Comparison of ENCODE assay signal across 11 cellular contexts in genomic region chr18:28087173-28087563, GRCh38.
A peak's percentile ranks its signal among the peaks of the same experiment; 100 is the strongest.
DNase-seq lines count a peak whose midpoint lies in the region; ATAC-seq and TF ChIP-seq lines count a peak whose summit lies in the region.
"Had no signal": no experiment of that assay in that cellular context is flagged by ENCODE, and none has a peak within 500 bp of the region (broad histone marks: within the 10 kb centered on the region; RNA-seq: fewer than 3 reads in every experiment).

No MANE protein-coding gene starts in this region.

- DNase-seq in astrocyte of the hippocampus (ENCODE audit: low read depth, low spot score), result peak; percentile 72
- peak; percentile 13 for DNase-seq in kidney glomerular epithelial cell (lab: John Stamatoyannopoulos, UW)
- peak; percentile 67 for DNase-seq in stomach
- DNase-seq in activated CD8-positive, alpha-beta memory T cell treated with anti-CD3 and anti-CD28 coated beads, Interleukin-2, amount 50 U/mL, for 48 hours, result no peak
- DNase-seq in stimulated activated naive CD8-positive, alpha-beta T cell treated with anti-CD3 and anti-CD28 coated beads, Interleukin-15, amount 100 ng/mL, for 72 hours, result no peak
- DNase-seq in activated CD4-positive, alpha-beta T cell treated with anti-CD3 and anti-CD28 coated beads, Interleukin-2, amount 50 U/mL, for 48 hours, result no peak
- DNase-seq: activated CD4-positive, alpha-beta T cell treated with anti-CD3 and anti-CD28 coated beads, Interleukin-2, amount 10 ng/mL, durations not matched to agents 7 days and 5 days; esophagus squamous epithelium; NCI-H2107 had no signal

- peaks cover 0 to 14% of the 10 kb centered on the region in 2 donors for H3K9me3 Mint-ChIP-seq in stimulated activated naive CD8-positive, alpha-beta T cell treated with anti-CD3 and anti-CD28 coated beads, Interleukin-15, amount 100 ng/mL, for 72 hours
- H3K9me3 Mint-ChIP-seq: activated CD4-positive, alpha-beta T cell treated with anti-CD3 and anti-CD28 coated beads, Interleukin-2, amount 10 ng/mL, durations not matched to agents 7 days and 5 days had no signal

- peak overlapping the region; percentile 39 for H3K9ac ChIP-seq in HUES6 (ENCODE audit: low read length)

- H3K27ac Mint-ChIP-seq in stimulated activated naive CD8-positive, alpha-beta T cell treated with anti-CD3 and anti-CD28 coated beads, Interleukin-15, amount 100 ng/mL, for 72 hours, result peak overlapping the region in 1 of 2 donors; percentile 42
- H3K27ac Mint-ChIP-seq: activated CD4-positive, alpha-beta T cell treated with anti-CD3 and anti-CD28 coated beads, Interleukin-2, amount 10 ng/mL, durations not matched to agents 7 days and 5 days had no signal

- H3K4me1 ChIP-seq in HUES6 (ENCODE audit: control insufficient read depth, insufficient read depth, low read length) (peaks cover 60% of the 10 kb centered on the region), stomach (peaks cover 0 to 15% (median 6%) of the 10 kb centered on the region in 4 donors)
- H3K4me1 ChIP-seq: esophagus squamous epithelium had no signal

- intact Hi-C loops in stomach (cut with DNase I; ENCODE audit: low total_unique reads), result no loop called here

- no peak for TF ChIP-seq CTCF in stomach (IDR thresholded peaks at IDR 0.05)

- H3K9me3 ChIP-seq in HUES6 (ENCODE audit: control insufficient read depth, insufficient read depth, low read depth, low read length) (no peaks in the 10 kb centered on the region), stomach (no peaks in the 10 kb centered on the region)
- H3K9me3 ChIP-seq: esophagus squamous epithelium had no signal

- no peak for TF ChIP-seq POLR2A in stomach (IDR thresholded peaks at IDR 0.05)

- H3K27ac ChIP-seq in HUES6 (ENCODE audit: low read depth, low read length) (no peak overlapping the region), stomach (no peak overlapping the region)
- H3K27ac ChIP-seq: esophagus squamous epithelium had no signal

- WGBS in stomach, 5 donors, result 19 to 29% (median 21%) methylated on average over 6 of the region's 6 CpGs

- no peaks in the 10 kb centered on the region for H3K36me3 ChIP-seq in HUES6 (ENCODE audit: control insufficient read depth, insufficient read depth, low read length)
- H3K36me3 ChIP-seq in stomach, result no peaks in the 10 kb centered on the region
- H3K36me3 ChIP-seq: esophagus squamous epithelium had no signal

- H3K4me3 Mint-ChIP-seq in stimulated activated naive CD8-positive, alpha-beta T cell treated with anti-CD3 and anti-CD28 coated beads, Interleukin-15, amount 100 ng/mL, for 72 hours, result no peak overlapping the region
- H3K4me3 Mint-ChIP-seq: activated CD4-positive, alpha-beta T cell treated with anti-CD3 and anti-CD28 coated beads, Interleukin-2, amount 10 ng/mL, durations not matched to agents 7 days and 5 days had no signal

- H3K4me1 Mint-ChIP-seq in stimulated activated naive CD8-positive, alpha-beta T cell treated with anti-CD3 and anti-CD28 coated beads, Interleukin-15, amount 100 ng/mL, for 72 hours, result no peaks in the 10 kb centered on the region
- H3K4me1 Mint-ChIP-seq: activated CD4-positive, alpha-beta T cell treated with anti-CD3 and anti-CD28 coated beads, Interleukin-2, amount 10 ng/mL, durations not matched to agents 7 days and 5 days had no signal

- ATAC-seq in stimulated activated naive CD8-positive, alpha-beta T cell treated with anti-CD3 and anti-CD28 coated beads, Interleukin-15, amount 100 ng/mL, for 72 hours, result no peak
- ATAC-seq in GM18511 (IDR thresholded peaks at IDR 0.05; ENCODE audit: unreplicated experiment), result no peak

- no peak for TF ChIP-seq EP300 in stomach (IDR thresholded peaks at IDR 0.05)

- H3K27me3 ChIP-seq in HUES6 (ENCODE audit: control insufficient read depth, insufficient read depth, low read length), result peaks cover 42% of the 10 kb centered on the region
- H3K27me3 ChIP-seq in stomach, result no peaks in the 10 kb centered on the region
- H3K27me3 ChIP-seq: esophagus squamous epithelium had no signal

- H3K27me3 Mint-ChIP-seq in stimulated activated naive CD8-positive, alpha-beta T cell treated with anti-CD3 and anti-CD28 coated beads, Interleukin-15, amount 100 ng/mL, for 72 hours, result no peaks in the 10 kb centered on the region
- H3K27me3 Mint-ChIP-seq: activated CD4-positive, alpha-beta T cell treated with anti-CD3 and anti-CD28 coated beads, Interleukin-2, amount 10 ng/mL, durations not matched to agents 7 days and 5 days had no signal

- H3K4me3 ChIP-seq in HUES6 (ENCODE audit: low read depth, low read length) (peak overlapping the region; percentile 20), stomach (no peak overlapping the region)
- H3K4me3 ChIP-seq: esophagus squamous epithelium had no signal

Comparison
In these comparisons a context has a peak if more than half of its experiments do, and no peak if none do; other contexts are left out.
1. DNase-seq: peak in astrocyte of the hippocampus (single experiment), kidney glomerular epithelial cell (single experiment) and stomach (single experiment); none in activated CD8-positive, alpha-beta memory T cell treated with anti-CD3 and anti-CD28 coated beads, Interleukin-2, amount 50 U/mL, for 48 hours (single experiment), stimulated activated naive CD8-positive, alpha-beta T cell treated with anti-CD3 and anti-CD28 coated beads, Interleukin-15, amount 100 ng/mL, for 72 hours (0 of 2) and activated CD4-positive, alpha-beta T cell treated with anti-CD3 and anti-CD28 coated beads, Interleukin-2, amount 50 U/mL, for 48 hours (0 of 2).